9 cellular contexts compared by ENCODE assay signal in the genomic region with DNA sequence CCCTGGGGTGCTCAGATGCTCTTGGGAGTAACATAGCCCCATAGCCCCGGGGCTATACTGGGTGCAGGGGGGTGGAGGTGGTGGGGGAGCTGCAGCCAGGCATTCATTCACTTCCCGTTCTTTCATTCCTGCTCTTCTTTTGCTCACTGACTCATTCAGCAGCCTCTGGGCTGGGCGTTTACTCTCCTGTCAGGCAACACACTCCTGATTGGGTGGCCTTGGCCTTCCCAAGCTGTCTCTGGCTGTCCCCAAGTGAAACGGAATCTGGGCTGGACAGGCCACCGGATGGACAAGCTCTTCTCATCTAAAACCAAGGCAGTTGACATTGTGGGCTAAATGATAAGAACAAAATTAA. TPM values are rescaled to one million over a fixed set of nuclear protein-coding genes. Genes with fewer than 3 reads are reported as not detected.
DNase-seq lines count a peak whose midpoint lies in the region; ATAC-seq and TF ChIP-seq lines count a peak whose summit lies in the region.
"Had no signal": no experiment of that assay in that cellular context is flagged by ENCODE, and none has a peak within 500 bp of the region (broad histone marks: within the 10 kb centered on the region; RNA-seq: fewer than 3 reads in every experiment).

No MANE protein-coding gene starts in this region.

- H3K36me3 ChIP-seq in thoracic aorta = no peaks in the 10 kb centered on the region

- H3K4me3 ChIP-seq in thoracic aorta = peak overlapping the region; percentile 22

- no peaks in the 10 kb centered on the region for H3K9me3 ChIP-seq in thoracic aorta

- DNase-seq in HT1080 (ENCODE audit: low read depth) = peak; percentile 77
- peak; percentile 33 for DNase-seq in cerebellar cortex (ENCODE audit: low spot score)
- DNase-seq in left lobe of liver (ENCODE audit: low spot score) = no peak
- no peak for DNase-seq in thoracic aorta (ENCODE audit: low spot score)
- DNase-seq in activated T-cell treated with anti-CD3 and anti-CD28 coated beads, Interleukin-2, amount 50 U/mL, for 72 hours = no peak
- no peak for DNase-seq in SHP77 treated with DMSO at 0.1 percent for 48 hours (lab: John Stamatoyannopoulos, UW)
- no peak for DNase-seq in activated naive CD4-positive, alpha-beta T cell treated with Interleukin-2 at 50 U/mL for 16 hours
- DNase-seq: activated effector memory CD4-positive, alpha-beta T cell treated with Interleukin-2 at 50 U/mL for 16 hours had no signal

- H3K27ac Mint-ChIP-seq in activated T-cell treated with anti-CD3 and anti-CD28 coated beads, Interleukin-2, amount 50 U/mL, for 72 hours = no peak overlapping the region

- H3K9me3 Mint-ChIP-seq in activated T-cell treated with anti-CD3 and anti-CD28 coated beads, Interleukin-2, amount 50 U/mL, for 72 hours = no peaks in the 10 kb centered on the region

- no peak for TF ChIP-seq CTCF in thoracic aorta (IDR thresholded peaks at IDR 0.05)

- H3K4me1 Mint-ChIP-seq in activated T-cell treated with anti-CD3 and anti-CD28 coated beads, Interleukin-2, amount 50 U/mL, for 72 hours (ENCODE audit: low read depth) = no peaks in the 10 kb centered on the region

- H3K4me1 ChIP-seq in thoracic aorta (ENCODE audit: control insufficient read depth in 1 of 2, low read depth in 2 of 2) = peaks cover 51 to 70% of the 10 kb centered on the region in 2 donors

- H3K27ac ChIP-seq in thoracic aorta = peak overlapping the region; percentile 65 to 78

- H3K36me3 Mint-ChIP-seq in activated T-cell treated with anti-CD3 and anti-CD28 coated beads, Interleukin-2, amount 50 U/mL, for 72 hours (ENCODE audit: insufficient read depth in 2 of 2) = no peaks in the 10 kb centered on the region

- no peak overlapping the region for H3K4me3 Mint-ChIP-seq in activated T-cell treated with anti-CD3 and anti-CD28 coated beads, Interleukin-2, amount 50 U/mL, for 72 hours

- H3K27me3 Mint-ChIP-seq in activated T-cell treated with anti-CD3 and anti-CD28 coated beads, Interleukin-2, amount 50 U/mL, for 72 hours (ENCODE audit: low read depth) = no peaks in the 10 kb centered on the region

- H3K27me3 ChIP-seq in thoracic aorta (replicated peaks; ENCODE audit: insufficient read depth) = no peaks in the 10 kb centered on the region

- ATAC-seq in left lobe of liver (peak; percentile 51), thoracic aorta (ENCODE audit: insufficient number of reproducible peaks, low FRiP score, low read depth) (no peak), GM21786 (IDR thresholded peaks at IDR 0.05; ENCODE audit: unreplicated experiment) (no peak)
- ATAC-seq in activated T-cell treated with anti-CD3 and anti-CD28 coated beads, Interleukin-2, amount 50 U/mL, for 72 hours (replicated peaks in 1 of 2) = no peak

RNA-seq across cellular contexts. Expression of gene CHST3, which starts 34.6 kb away (rescaled TPM):
- 20.7 and 23.6 TPM in 2 replicates for total RNA-seq in HT1080 (2014; rRNA removed; shearing (Covaris generic))
- 6.5 and 7.0 TPM in 2 replicates for polyA plus RNA-seq in HT1080 (2015; cell fraction: cytosol; rRNA removed)
- polyA plus RNA-seq in HT1080 (2015; cell fraction: nucleus; rRNA removed) = 9.1 and 9.4 TPM in 2 replicates
- 1.3 TPM for total RNA-seq in left lobe of liver
- 10 to 100 TPM; 54.4 to 80.6 TPM for total RNA-seq in thoracic aorta
- total RNA-seq in activated T-cell treated with anti-CD3 and anti-CD28 coated beads, Interleukin-2, amount 50 U/mL, for 72 hours = under 1 TPM; 0.16 to 0.38 TPM

Comparison
In these comparisons a context has a peak if more than half of its experiments do, and no peak if none do; other contexts are left out.
1. DNase-seq: peak in HT1080 (single experiment) and cerebellar cortex (single experiment); none in left lobe of liver (single experiment), thoracic aorta (single experiment), activated T-cell treated with anti-CD3 and anti-CD28 coated beads, Interleukin-2, amount 50 U/mL, for 72 hours (0 of 2), SHP77 treated with DMSO at 0.1 percent for 48 hours (single experiment) and activated naive CD4-positive, alpha-beta T cell treated with Interleukin-2 at 50 U/mL for 16 hours (single experiment).